Comparison of ENCODE assay signal across 8 cellular contexts in the genomic region with DNA sequence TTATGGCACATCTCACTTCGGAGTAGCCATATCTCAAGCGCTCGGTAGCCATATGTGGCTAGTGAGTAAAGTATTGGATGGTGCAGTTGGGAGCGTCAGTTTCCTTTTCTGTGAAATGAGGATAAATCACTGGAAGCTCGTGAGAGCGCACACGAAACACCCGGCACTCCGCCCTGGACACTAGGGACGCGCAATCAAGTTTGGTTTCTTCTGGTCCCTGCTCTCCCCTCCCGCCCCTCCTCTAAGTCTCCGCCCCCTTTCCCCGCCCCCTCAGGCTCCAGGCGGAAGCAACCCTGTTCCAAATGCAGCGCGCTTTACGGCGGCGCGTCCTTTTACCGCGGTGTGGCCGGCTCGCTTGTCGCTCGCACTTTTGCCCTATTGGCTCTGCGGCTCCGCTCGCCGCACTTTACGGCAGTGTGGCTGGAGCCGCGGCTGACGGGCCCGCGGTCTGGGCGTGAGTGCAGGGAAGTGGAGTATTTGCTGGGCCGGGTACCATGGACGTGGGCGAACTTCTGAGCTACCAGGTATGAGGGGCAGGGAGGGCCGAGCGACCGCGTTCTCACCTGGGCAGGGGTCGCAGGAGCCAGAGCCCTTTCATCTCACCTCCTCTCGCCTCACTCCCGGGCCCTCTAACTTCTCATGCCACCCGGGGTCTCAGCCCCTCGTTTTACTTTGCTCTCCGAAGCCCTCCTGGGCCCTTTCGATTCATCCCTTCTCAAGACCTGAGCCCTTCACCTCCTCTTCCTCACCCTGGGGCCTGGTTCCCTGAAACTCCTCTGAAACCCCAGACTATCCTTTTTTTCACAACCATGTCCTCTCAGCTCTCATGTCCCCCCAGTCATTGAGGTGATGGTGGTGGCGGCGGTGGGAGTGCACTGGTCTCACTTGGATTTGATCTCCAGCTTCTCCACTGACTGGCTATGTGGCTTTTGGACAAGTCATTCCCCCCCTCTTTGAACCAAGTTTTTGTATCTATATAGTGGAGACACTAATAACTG. TPM values are rescaled to one million over a fixed set of nuclear protein-coding genes. Genes with fewer than 3 reads are reported as not detected.
A peak's percentile ranks its signal among the peaks of the same experiment; 100 is the strongest.
DNase-seq lines count a peak whose midpoint lies in the region; ATAC-seq and TF ChIP-seq lines count a peak whose summit lies in the region.

A gene with protein sequence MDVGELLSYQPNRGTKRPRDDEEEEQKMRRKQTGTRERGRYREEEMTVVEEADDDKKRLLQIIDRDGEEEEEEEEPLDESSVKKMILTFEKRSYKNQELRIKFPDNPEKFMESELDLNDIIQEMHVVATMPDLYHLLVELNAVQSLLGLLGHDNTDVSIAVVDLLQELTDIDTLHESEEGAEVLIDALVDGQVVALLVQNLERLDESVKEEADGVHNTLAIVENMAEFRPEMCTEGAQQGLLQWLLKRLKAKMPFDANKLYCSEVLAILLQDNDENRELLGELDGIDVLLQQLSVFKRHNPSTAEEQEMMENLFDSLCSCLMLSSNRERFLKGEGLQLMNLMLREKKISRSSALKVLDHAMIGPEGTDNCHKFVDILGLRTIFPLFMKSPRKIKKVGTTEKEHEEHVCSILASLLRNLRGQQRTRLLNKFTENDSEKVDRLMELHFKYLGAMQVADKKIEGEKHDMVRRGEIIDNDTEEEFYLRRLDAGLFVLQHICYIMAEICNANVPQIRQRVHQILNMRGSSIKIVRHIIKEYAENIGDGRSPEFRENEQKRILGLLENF (plus strand): TSS at position 402 of the 998 bp plus-strand sequence. CDS start 93 bp downstream, at position 495.

- H3F3A ChIP-seq in SK-N-SH (replicated peaks; ENCODE audit: insufficient read depth): no peaks in the 10 kb centered on the region

- H3K9ac ChIP-seq in SK-N-SH: peak within 1 kb of the TSS; percentile 76

- TF ChIP-seq EP300 in SK-N-SH (IDR thresholded peaks at IDR 0.05; ENCODE audit: borderline replicate concordance in 1 of 2, low read depth in 1 of 2, low read length in 1 of 2): 0 out of 4 replicates have a peak, but pooled peaks of 1 of the 2 experiments have one; percentile 13
- TF ChIP-seq EP300 in suprapubic skin (IDR thresholded peaks at IDR 0.05): no peak

- TF ChIP-seq POLR2A in suprapubic skin (IDR thresholded peaks at IDR 0.05): peak in 1 of 2 donors; percentile 50

- 0 out of 2 replicates have a peak, but pooled peaks have one; percentile 2 for TF ChIP-seq RAD21 in SK-N-SH (IDR thresholded peaks at IDR 0.05; ENCODE audit: low read length)

- H3K4me3 ChIP-seq in GM08714 (ENCODE audit: low read length): peak within 1 kb of the TSS; percentile 79
- peak within 1 kb of the TSS; percentile 80 to 96 for H3K4me3 ChIP-seq in SK-N-SH (ENCODE audit: low read depth in 2 of 2, low read length in 1 of 2)
- H3K4me3 ChIP-seq in suprapubic skin: peak within 1 kb of the TSS; percentile 71

- peak within 1 kb of the TSS; percentile 86 for H3K4me2 ChIP-seq in SK-N-SH

- H3K4me1 Mint-ChIP-seq in activated naive CD4-positive, alpha-beta T cell treated with anti-CD3 and anti-CD28 coated beads, Interleukin-2, amount 10 ng/mL, durations not matched to agents 7 days and 5 days: peaks cover 22% of the 10 kb centered on the region

- peaks cover 46% of the 10 kb centered on the region for H3K79me2 ChIP-seq in SK-N-SH (ENCODE audit: insufficient read depth)

- H3K27ac Mint-ChIP-seq in activated naive CD4-positive, alpha-beta T cell treated with anti-CD3 and anti-CD28 coated beads, Interleukin-2, amount 10 ng/mL, durations not matched to agents 7 days and 5 days: peak within 1 kb of the TSS; percentile 73

- H3K27ac ChIP-seq in SK-N-SH (ENCODE audit: low read depth in 2 of 2, low read length in 1 of 2): peak within 1 kb of the TSS; percentile 35 to 70; a peak in 3 of 4 replicates
- H3K27ac ChIP-seq in suprapubic skin: no peak within 1 kb of the TSS

- CTCF ChIA-PET in SK-N-SH (lab: Yijun Ruan, JAX): interaction anchor here (0.6 to 2.3 kb wide), 5 partner anchors 18 to 130 kb away, joined by 3 to 9 read pairs (median 3); no protein-coding TSS in a partner anchor
- CTCF ChIA-PET in activated naive CD4-positive, alpha-beta T cell treated with anti-CD3 and anti-CD28 coated beads, Interleukin-2, amount 10 ng/mL, durations not matched to agents 7 days and 5 days (lab: Charles Lee): interaction anchor here (0.6 kb wide), 2 partner anchors 143 to 148 kb away, joined by 3 to 5 read pairs; no protein-coding TSS in a partner anchor

- H3K9me3 Mint-ChIP-seq in activated naive CD4-positive, alpha-beta T cell treated with anti-CD3 and anti-CD28 coated beads, Interleukin-2, amount 10 ng/mL, durations not matched to agents 7 days and 5 days: no peaks in the 10 kb centered on the region

- no peaks in the 10 kb centered on the region for H3K9me2 ChIP-seq in SK-N-SH

- POLR2A ChIA-PET in SK-N-SH (lab: Yijun Ruan, JAX): interaction anchor here (1.5 kb wide), 1 partner anchor 18 kb away, joined by 7 read pairs; no protein-coding TSS in a partner anchor

- ATAC-seq in HG02588 (IDR thresholded peaks at IDR 0.05; ENCODE audit: unreplicated experiment): peak; percentile 82

- H2AFZ ChIP-seq in SK-N-SH (ENCODE audit: low read depth): peak within 1 kb of the TSS; percentile 93

- H3K4me3 Mint-ChIP-seq in activated naive CD4-positive, alpha-beta T cell treated with anti-CD3 and anti-CD28 coated beads, Interleukin-2, amount 10 ng/mL, durations not matched to agents 7 days and 5 days: peak within 1 kb of the TSS; percentile 97

- H3K27me3 Mint-ChIP-seq in activated naive CD4-positive, alpha-beta T cell treated with anti-CD3 and anti-CD28 coated beads, Interleukin-2, amount 10 ng/mL, durations not matched to agents 7 days and 5 days: peaks cover 8% of the 10 kb centered on the region

- TF ChIP-seq CTCF in SK-N-SH (IDR thresholded peaks at IDR 0.05) (no peak), suprapubic skin (IDR thresholded peaks at IDR 0.05) (no peak)

- H3K36me3 Mint-ChIP-seq in activated naive CD4-positive, alpha-beta T cell treated with anti-CD3 and anti-CD28 coated beads, Interleukin-2, amount 10 ng/mL, durations not matched to agents 7 days and 5 days: peaks cover 9% of the 10 kb centered on the region

- peak; percentile 98 for DNase-seq in NCI-H1092 (lab: John Stamatoyannopoulos, UW)
- peak; percentile 94 for DNase-seq in SK-N-SH
- DNase-seq in activated naive CD4-positive, alpha-beta T cell treated with anti-CD3 and anti-CD28 coated beads, Interleukin-2, amount 10 ng/mL, durations not matched to agents 7 days and 5 days: peak; percentile 98
- peak; percentile 95 for DNase-seq in globus pallidus (ENCODE audit: low spot score)
- DNase-seq in occipital lobe (lab: John Stamatoyannopoulos, UW): peak; percentile 96
- DNase-seq in suprapubic skin (ENCODE audit: low spot score in 2 of 2): peak; percentile 97 to 98

- H4K20me1 ChIP-seq in SK-N-SH (ENCODE audit: insufficient read depth): no peaks in the 10 kb centered on the region

- H3K36me3 ChIP-seq in SK-N-SH (replicated peaks in 1 of 2; ENCODE audit: control insufficient read depth in 1 of 2, insufficient read depth in 2 of 2, low read length in 1 of 2): peaks cover 0 to 3% of the 10 kb centered on the region in 2 experiments
- no peaks in the 10 kb centered on the region for H3K36me3 ChIP-seq in suprapubic skin

- peaks cover 8% of the 10 kb centered on the region; the same call in 1 of the 2 replicates for H3K27me3 ChIP-seq in SK-N-SH (ENCODE audit: insufficient read depth)
- H3K27me3 ChIP-seq in suprapubic skin: peaks cover 12% of the 10 kb centered on the region

- under 1% methylated on average over 33 of the region's 54 CpGs for WGBS in SK-N-SH (ENCODE audit: low lambda C conversion rate)
- 2% methylated on average over 47 of the region's 54 CpGs for whole genome bisulfite sequencing in suprapubic skin

- H3K9me3 ChIP-seq in SK-N-SH: no peaks in the 10 kb centered on the region
- H3K9me3 ChIP-seq in suprapubic skin: no peaks in the 10 kb centered on the region

- H3K4me1 ChIP-seq in SK-N-SH (ENCODE audit: control insufficient read depth in 1 of 2, insufficient read depth in 2 of 2, low read depth in 1 of 2, low read length in 1 of 2): peaks cover 0 to 10% of the 10 kb centered on the region in 2 experiments; a peak in 2 of 4 replicates
- H3K4me1 ChIP-seq in suprapubic skin: peaks cover 16% of the 10 kb centered on the region

TF ChIP-seq in SK-N-SH, 30 proteins besides CTCF, POLR2A, EP300 and RAD21 (continues in another document):
- peak; percentile 44; the same call in 1 of the 2 replicates for TF ChIP-seq SIN3A (IDR thresholded peaks at IDR 0.05; ENCODE audit: borderline replicate concordance, low read depth, low read length)
- TF ChIP-seq GATA2 (CRISPR knock-in tag; IDR thresholded peaks at IDR 0.05): no peak
- peak; percentile 30; the same call in 1 of the 2 replicates for TF ChIP-seq POLR2AphosphoS5 (IDR thresholded peaks at IDR 0.05; ENCODE audit: low read depth, low read length)
- TF ChIP-seq, protein P1, sequence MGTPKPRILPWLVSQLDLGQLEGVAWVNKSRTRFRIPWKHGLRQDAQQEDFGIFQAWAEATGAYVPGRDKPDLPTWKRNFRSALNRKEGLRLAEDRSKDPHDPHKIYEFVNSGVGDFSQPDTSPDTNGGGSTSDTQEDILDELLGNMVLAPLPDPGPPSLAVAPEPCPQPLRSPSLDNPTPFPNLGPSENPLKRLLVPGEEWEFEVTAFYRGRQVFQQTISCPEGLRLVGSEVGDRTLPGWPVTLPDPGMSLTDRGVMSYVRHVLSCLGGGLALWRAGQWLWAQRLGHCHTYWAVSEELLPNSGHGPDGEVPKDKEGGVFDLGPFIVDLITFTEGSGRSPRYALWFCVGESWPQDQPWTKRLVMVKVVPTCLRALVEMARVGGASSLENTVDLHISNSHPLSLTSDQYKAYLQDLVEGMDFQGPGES (IDR thresholded peaks at IDR 0.05; ENCODE audit: low read depth, low read length): peak; percentile 31; the same call in 1 of the 2 replicates
- TF ChIP-seq YY1 (IDR thresholded peaks at IDR 0.05; ENCODE audit: low read depth): peak; percentile 66; the same call in 1 of the 2 replicates
- TF ChIP-seq, protein P2, sequence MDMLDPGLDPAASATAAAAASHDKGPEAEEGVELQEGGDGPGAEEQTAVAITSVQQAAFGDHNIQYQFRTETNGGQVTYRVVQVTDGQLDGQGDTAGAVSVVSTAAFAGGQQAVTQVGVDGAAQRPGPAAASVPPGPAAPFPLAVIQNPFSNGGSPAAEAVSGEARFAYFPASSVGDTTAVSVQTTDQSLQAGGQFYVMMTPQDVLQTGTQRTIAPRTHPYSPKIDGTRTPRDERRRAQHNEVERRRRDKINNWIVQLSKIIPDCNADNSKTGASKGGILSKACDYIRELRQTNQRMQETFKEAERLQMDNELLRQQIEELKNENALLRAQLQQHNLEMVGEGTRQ (IDR thresholded peaks at IDR 0.05; ENCODE audit: borderline replicate concordance, low read depth, low read length): no peak
- TF ChIP-seq EZH2phosphoT487 (IDR thresholded peaks at IDR 0.05; ENCODE audit: borderline replicate concordance, low read depth): no peak
- TF ChIP-seq MEF2A (IDR thresholded peaks at IDR 0.05; ENCODE audit: borderline replicate concordance, low read depth): no peak
- TF ChIP-seq MXI1 (IDR thresholded peaks at IDR 0.05; ENCODE audit: low read depth, low read length): peak; percentile 91

RNA-seq across cellular contexts. Expression of the gene that starts here (rescaled TPM):
- 29.5 and 34.4 TPM in 2 replicates for polyA plus RNA-seq in SK-N-SH (2012; rRNA removed)
- 32.3 and 35.1 TPM in 2 replicates for polyA plus RNA-seq in SK-N-SH (2012; cell fraction: cytosol; rRNA removed)
- 24.0 and 27.6 TPM in 2 replicates for polyA plus RNA-seq in SK-N-SH (2012; cell fraction: nucleus; rRNA removed)
- total RNA-seq in occipital lobe (26.5 TPM), suprapubic skin (10 to 100 TPM; 17.2 to 27.4 (median 26.1) TPM)
